Comparison of ENCODE assay signal across 24 cellular contexts in the genomic region with DNA sequence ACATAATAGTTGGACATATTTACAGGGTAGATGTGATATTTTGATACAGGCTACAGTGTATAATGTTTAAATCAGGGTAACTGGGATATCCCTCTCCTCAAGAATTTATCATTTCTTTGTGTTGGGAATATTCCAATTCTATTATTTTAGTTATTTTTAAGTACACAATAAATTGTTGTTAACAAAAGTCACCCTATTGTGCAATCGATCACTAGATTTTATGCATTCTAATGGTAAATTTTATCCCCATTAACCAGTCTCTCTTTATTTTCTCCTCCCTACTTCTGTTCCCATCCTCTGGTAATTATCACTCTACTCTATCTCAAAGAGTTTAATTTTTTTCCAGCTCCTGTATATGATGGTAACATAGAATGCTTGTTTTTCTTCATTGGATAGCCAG.
"Had no signal": no experiment of that assay in that cellular context is flagged by ENCODE, and none has a peak within 500 bp of the region (broad histone marks: within the 10 kb centered on the region; RNA-seq: fewer than 3 reads in every experiment).

No MANE protein-coding gene starts in this region.

- H3K4me1 ChIP-seq: esophagus muscularis mucosa, foreskin keratinocyte, gastroesophageal sphincter, heart left ventricle, left lung, lower lobe of right lung had no signal

- H3K27me3 ChIP-seq: esophagus muscularis mucosa, foreskin keratinocyte, gastroesophageal sphincter, heart left ventricle, hepatocyte, left lung had no signal

- H3K4me2 ChIP-seq: hepatocyte had no signal

- H3K36me3 ChIP-seq: esophagus muscularis mucosa, gastroesophageal sphincter, heart left ventricle, left lung, lower lobe of right lung had no signal

- FAIRE-seq: colon, endothelial cell of umbilical vein, frontal cortex, kidney had no signal

- DNase-seq: dermis blood vessel endothelial cell; dorsolateral prefrontal cortex; effector CD4-positive, alpha-beta T cell; effector memory CD4-positive, alpha-beta T cell; foreskin keratinocyte; heart left ventricle; hypothalamus; immature natural killer cell; islet precursor cell; kidney; kidney glomerular epithelial cell; left colon; left lung; left ventricle myocardium superior; lower lobe of right lung; mesenchymal stem cell; mucosa of descending colon had no signal

- H2AFZ ChIP-seq: hepatocyte had no signal

- H3K4me3 ChIP-seq: coronary artery, dorsolateral prefrontal cortex, esophagus muscularis mucosa, gastroesophageal sphincter, heart left ventricle, hepatocyte, left lung, lower lobe of right lung, mucosa of descending colon had no signal

- H3K27ac ChIP-seq: coronary artery, dorsolateral prefrontal cortex, esophagus muscularis mucosa, foreskin keratinocyte, gastroesophageal sphincter, heart left ventricle, hepatocyte, left lung, lower lobe of right lung had no signal

- H3K9me3 ChIP-seq: esophagus muscularis mucosa, gastroesophageal sphincter, left lung, lower lobe of right lung, mucosa of descending colon had no signal

- ATAC-seq: foreskin keratinocyte, gastroesophageal sphincter, heart left ventricle, left colon, left lung, left ventricle myocardium superior, lower lobe of right lung, mucosa of descending colon had no signal

- H3K79me2 ChIP-seq: hepatocyte had no signal
